22 cellular contexts compared by ENCODE assay signal in the genomic region with DNA sequence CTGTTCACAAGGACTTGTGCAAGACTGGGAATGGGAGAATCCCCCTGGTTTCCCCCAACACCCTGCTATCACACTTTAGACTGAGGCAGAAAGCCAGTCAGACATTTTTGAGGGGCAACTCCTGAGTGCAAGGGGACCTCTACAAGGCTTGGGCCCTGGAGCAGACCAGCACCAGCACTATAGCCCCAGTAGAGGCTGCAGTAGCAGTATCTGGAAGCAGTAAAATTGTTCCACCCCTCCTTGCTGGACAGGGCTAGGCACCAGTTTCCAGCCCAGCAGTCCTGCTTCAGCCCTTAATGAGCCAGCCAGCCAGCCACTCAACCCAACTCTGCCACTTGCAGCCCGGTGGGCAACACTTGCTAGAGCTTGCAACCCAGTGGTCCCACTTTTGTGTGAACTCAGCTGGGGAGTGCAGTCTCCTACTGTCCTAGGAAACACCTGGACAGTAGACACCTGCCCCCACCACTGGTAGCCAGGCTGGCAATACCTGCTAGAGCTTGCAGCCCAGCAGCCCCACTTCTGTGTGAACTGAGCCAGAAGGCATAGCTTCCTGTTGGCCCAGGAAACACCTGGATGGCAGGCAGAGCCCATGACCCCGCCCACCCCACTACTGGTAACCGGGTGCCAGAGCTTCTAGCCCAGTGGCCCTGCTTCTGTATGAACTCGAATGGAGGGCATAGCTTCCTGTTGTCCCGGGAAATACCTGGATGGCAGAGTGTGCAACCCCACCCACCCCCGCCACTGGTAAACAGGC.
DNase-seq lines count a peak whose midpoint lies in the region; ATAC-seq and TF ChIP-seq lines count a peak whose summit lies in the region.
"Had no signal": no experiment of that assay in that cellular context is flagged by ENCODE, and none has a peak within 500 bp of the region (broad histone marks: within the 10 kb centered on the region; RNA-seq: fewer than 3 reads in every experiment).

No MANE protein-coding gene starts in this region.

- ATAC-seq in DND-41 (ENCODE audit: insufficient read depth, low read depth): peak; percentile 67
- no peak for ATAC-seq in body of pancreas
- peak; percentile 26 for ATAC-seq in naive thymus-derived CD4-positive, alpha-beta T cell
- ATAC-seq: GM12878 had no signal

- DNase-seq in DND-41: peak; percentile 34
- DNase-seq in body of pancreas: peak; percentile 19 to 63 (median 35)
- DNase-seq in naive thymus-derived CD4-positive, alpha-beta T cell: no peak
- no peak for DNase-seq in HUDEP-2 (lab: John Stamatoyannopoulos, UW; ENCODE audit: unreplicated experiment in 76 of 76)
- DNase-seq in activated CD8-positive, alpha-beta memory T cell treated with anti-CD3 and anti-CD28 coated beads, Interleukin-2, amount 50 U/mL, for 48 hours: no peak
- no peak for DNase-seq in activated CD4-positive, alpha-beta memory T cell treated with anti-CD3 and anti-CD28 coated beads for 36 hours
- no peak for DNase-seq in mesenchymal stem cell
- DNase-seq: activated CD8-positive, alpha-beta memory T cell treated with anti-CD3 and anti-CD28 coated beads for 24 hours; activated naive CD8-positive, alpha-beta T cell treated with anti-CD3 and anti-CD28 coated beads, Interleukin-2, amount 10 ng/mL, durations not matched to agents 7 days and 5 days; COR-L47; GDM1; H9; NCI-H524; sigmoid colon; stimulated activated naive CD4-positive, alpha-beta T cell treated with Interleukin-2 at 50 U/mL for 16 hours had no signal

- no peaks in the 10 kb centered on the region for H3K36me3 ChIP-seq in DND-41 (ENCODE audit: insufficient read depth, low read length)
- no peaks in the 10 kb centered on the region for H3K36me3 ChIP-seq in KOPT-K1 (ENCODE audit: insufficient read depth, low read length)
- H3K36me3 ChIP-seq in body of pancreas (replicated peaks in 1 of 2; ENCODE audit: insufficient read depth in 1 of 2, low read depth in 2 of 2): no peaks in the 10 kb centered on the region
- no peaks in the 10 kb centered on the region for H3K36me3 ChIP-seq in naive thymus-derived CD4-positive, alpha-beta T cell (ENCODE audit: control insufficient read depth in 2 of 3, insufficient read depth in 3 of 3, low read length in 3 of 3)
- no peaks in the 10 kb centered on the region for H3K36me3 ChIP-seq in mesenchymal stem cell (ENCODE audit: control insufficient read depth in 1 of 2, insufficient read depth in 2 of 2, low read depth in 1 of 2, low read length in 2 of 2)
- H3K36me3 ChIP-seq: sigmoid colon, SJSA1, upper lobe of left lung had no signal

- H3K27me3 Mint-ChIP-seq in naive thymus-derived CD4-positive, alpha-beta T cell: peaks cover 0 to 6% (median 0%) of the 10 kb centered on the region in 5 donors
- no peaks in the 10 kb centered on the region for H3K27me3 Mint-ChIP-seq in activated CD4-positive, alpha-beta memory T cell treated with anti-CD3 and anti-CD28 coated beads for 36 hours
- H3K27me3 Mint-ChIP-seq: activated naive CD8-positive, alpha-beta T cell treated with anti-CD3 and anti-CD28 coated beads, Interleukin-2, amount 10 ng/mL, durations not matched to agents 7 days and 5 days had no signal

- POLR2A ChIA-PET in naive thymus-derived CD4-positive, alpha-beta T cell (lab: Charles Lee): no interaction called here
- POLR2A ChIA-PET in activated CD4-positive, alpha-beta memory T cell treated with anti-CD3 and anti-CD28 coated beads for 36 hours (lab: Charles Lee): no interaction called here

- H3K4me3 Mint-ChIP-seq in naive thymus-derived CD4-positive, alpha-beta T cell: no peak overlapping the region
- no peak overlapping the region for H3K4me3 Mint-ChIP-seq in activated CD4-positive, alpha-beta memory T cell treated with anti-CD3 and anti-CD28 coated beads for 36 hours
- H3K4me3 Mint-ChIP-seq: activated naive CD8-positive, alpha-beta T cell treated with anti-CD3 and anti-CD28 coated beads, Interleukin-2, amount 10 ng/mL, durations not matched to agents 7 days and 5 days; H9 had no signal

- H3K4me1 Mint-ChIP-seq in naive thymus-derived CD4-positive, alpha-beta T cell: peaks cover 0 to 5% (median 0%) of the 10 kb centered on the region in 7 donors
- no peaks in the 10 kb centered on the region for H3K4me1 Mint-ChIP-seq in activated CD4-positive, alpha-beta memory T cell treated with anti-CD3 and anti-CD28 coated beads for 36 hours (ENCODE audit: low read depth)
- H3K4me1 Mint-ChIP-seq: activated naive CD8-positive, alpha-beta T cell treated with anti-CD3 and anti-CD28 coated beads, Interleukin-2, amount 10 ng/mL, durations not matched to agents 7 days and 5 days had no signal

- no peak overlapping the region for H3K27ac ChIP-seq in DND-41 (ENCODE audit: low read length)
- peak overlapping the region; percentile 41 for H3K27ac ChIP-seq in KOPT-K1 (ENCODE audit: low read depth, low read length, poor library complexity, severe bottlenecking)
- no peak overlapping the region for H3K27ac ChIP-seq in body of pancreas
- no peak overlapping the region for H3K27ac ChIP-seq in naive thymus-derived CD4-positive, alpha-beta T cell (ENCODE audit: low read depth, low read length)
- no peak overlapping the region for H3K27ac ChIP-seq in mesenchymal stem cell (ENCODE audit: low read length, poor library complexity, severe bottlenecking)
- H3K27ac ChIP-seq: hepatocyte, parathyroid adenoma, sigmoid colon, SJSA1, upper lobe of left lung had no signal

- H3K36me3 Mint-ChIP-seq in naive thymus-derived CD4-positive, alpha-beta T cell: peaks cover 0 to 29% (median 25%) of the 10 kb centered on the region in 5 donors
- peaks cover 2% of the 10 kb centered on the region for H3K36me3 Mint-ChIP-seq in activated CD4-positive, alpha-beta memory T cell treated with anti-CD3 and anti-CD28 coated beads for 36 hours
- H3K36me3 Mint-ChIP-seq: activated naive CD8-positive, alpha-beta T cell treated with anti-CD3 and anti-CD28 coated beads, Interleukin-2, amount 10 ng/mL, durations not matched to agents 7 days and 5 days had no signal

- H4K8ac ChIP-seq in mesenchymal stem cell (ENCODE audit: low read length): no peak overlapping the region

- no peaks in the 10 kb centered on the region for H3K79me2 ChIP-seq in DND-41 (ENCODE audit: insufficient read depth, low read length)
- H3K79me2 ChIP-seq: hepatocyte, parathyroid adenoma had no signal

- no peak for TF ChIP-seq POLR2A in body of pancreas (IDR thresholded peaks at IDR 0.05)

- H3K4me3 ChIP-seq in DND-41 (ENCODE audit: low read depth in 1 of 2, low read length in 2 of 2): no peak overlapping the region
- H3K4me3 ChIP-seq in body of pancreas: no peak overlapping the region
- H3K4me3 ChIP-seq in naive thymus-derived CD4-positive, alpha-beta T cell (ENCODE audit: low read length): no peak overlapping the region
- no peak overlapping the region for H3K4me3 ChIP-seq in mesenchymal stem cell (ENCODE audit: insufficient read depth in 1 of 2, low read depth in 1 of 2, low read length in 2 of 2)
- H3K4me3 ChIP-seq: GM12878, hepatocyte, lung, sigmoid colon, SJSA1, upper lobe of left lung had no signal

- no peaks in the 10 kb centered on the region for H4K20me1 ChIP-seq in DND-41 (ENCODE audit: insufficient read depth, low read length)

- H2BK12ac ChIP-seq in mesenchymal stem cell (ENCODE audit: low read length in 2 of 2): no peak overlapping the region

- H3K23ac ChIP-seq in mesenchymal stem cell (ENCODE audit: low read length in 2 of 2): no peak overlapping the region

- no peaks in the 10 kb centered on the region for H3K27me3 ChIP-seq in DND-41 (ENCODE audit: insufficient read depth, low read length, poor library complexity)
- no peaks in the 10 kb centered on the region for H3K27me3 ChIP-seq in body of pancreas
- no peaks in the 10 kb centered on the region for H3K27me3 ChIP-seq in naive thymus-derived CD4-positive, alpha-beta T cell (ENCODE audit: control insufficient read depth in 2 of 2, insufficient read depth in 2 of 2, low read length in 2 of 2)
- no peaks in the 10 kb centered on the region for H3K27me3 ChIP-seq in mesenchymal stem cell (ENCODE audit: control insufficient read depth in 1 of 2, insufficient read depth in 1 of 2, low read length in 2 of 2)
- H3K27me3 ChIP-seq: hepatocyte, sigmoid colon, SJSA1, upper lobe of left lung had no signal

- peaks cover 0 to 16% (median 3%) of the 10 kb centered on the region in 11 donors for H3K9me3 Mint-ChIP-seq in naive thymus-derived CD4-positive, alpha-beta T cell
- H3K9me3 Mint-ChIP-seq in activated CD4-positive, alpha-beta memory T cell treated with anti-CD3 and anti-CD28 coated beads for 36 hours: no peaks in the 10 kb centered on the region

- no peak overlapping the region for H4K91ac ChIP-seq in mesenchymal stem cell (ENCODE audit: low read length)

- H3K4me1 ChIP-seq in DND-41 (ENCODE audit: insufficient read depth, low read length) (no peaks in the 10 kb centered on the region), body of pancreas (peaks cover 9% of the 10 kb centered on the region), mesenchymal stem cell (ENCODE audit: control insufficient read depth, insufficient read depth, low read depth, low read length) (no peaks in the 10 kb centered on the region)
- no peaks in the 10 kb centered on the region for H3K4me1 ChIP-seq in naive thymus-derived CD4-positive, alpha-beta T cell (ENCODE audit: control insufficient read depth in 2 of 2, insufficient read depth in 2 of 2, low read length in 2 of 2)
- H3K4me1 ChIP-seq: parathyroid adenoma, sigmoid colon, upper lobe of left lung had no signal

- no peaks in the 10 kb centered on the region for H3K79me1 ChIP-seq in mesenchymal stem cell (replicated peaks; ENCODE audit: low read length, poor library complexity, severe bottlenecking)

- no peak overlapping the region for H3K18ac ChIP-seq in mesenchymal stem cell (ENCODE audit: low read depth in 1 of 2, low read length in 2 of 2)

- H3K14ac ChIP-seq in mesenchymal stem cell (ENCODE audit: low read length in 2 of 2): no peak overlapping the region

- H3K9me3 ChIP-seq in DND-41 (ENCODE audit: insufficient read depth, low read length, severe bottlenecking): peaks cover 2% of the 10 kb centered on the region
- H3K9me3 ChIP-seq in KOPT-K1 (ENCODE audit: insufficient read depth, low read length, poor library complexity, severe bottlenecking): peaks cover 7% of the 10 kb centered on the region
- H3K9me3 ChIP-seq in body of pancreas: no peaks in the 10 kb centered on the region
- H3K9me3 ChIP-seq in naive thymus-derived CD4-positive, alpha-beta T cell (ENCODE audit: control insufficient read depth in 2 of 3, low read length in 3 of 3): no peaks in the 10 kb centered on the region
- H3K9me3 ChIP-seq in mesenchymal stem cell (ENCODE audit: control insufficient read depth, low read length): peaks cover 5% of the 10 kb centered on the region
- H3K9me3 ChIP-seq: sigmoid colon, SJSA1, upper lobe of left lung had no signal

- H2BK5ac ChIP-seq in mesenchymal stem cell (ENCODE audit: low read depth, low read length, poor library complexity, severe bottlenecking): no peak overlapping the region

- H3K4ac ChIP-seq in mesenchymal stem cell (ENCODE audit: low read depth in 1 of 2, low read length in 2 of 2): no peak overlapping the region

- no peak overlapping the region for H2AK5ac ChIP-seq in mesenchymal stem cell (ENCODE audit: low read length, severe bottlenecking)

- H3K27ac Mint-ChIP-seq in naive thymus-derived CD4-positive, alpha-beta T cell: no peak overlapping the region
- no peak overlapping the region for H3K27ac Mint-ChIP-seq in activated CD4-positive, alpha-beta memory T cell treated with anti-CD3 and anti-CD28 coated beads for 36 hours
- H3K27ac Mint-ChIP-seq: activated naive CD8-positive, alpha-beta T cell treated with anti-CD3 and anti-CD28 coated beads, Interleukin-2, amount 10 ng/mL, durations not matched to agents 7 days and 5 days had no signal

- TF ChIP-seq CTCF in DND-41 (IDR thresholded peaks at IDR 0.05; ENCODE audit: borderline replicate concordance, extremely low read depth, low read length, poor library complexity, severe bottlenecking) (no peak), body of pancreas (IDR thresholded peaks at IDR 0.05) (no peak)

- CTCF ChIA-PET in naive thymus-derived CD4-positive, alpha-beta T cell (lab: Charles Lee): no interaction called here
- CTCF ChIA-PET in activated CD4-positive, alpha-beta memory T cell treated with anti-CD3 and anti-CD28 coated beads for 36 hours (lab: Charles Lee): no interaction called here

- H3K4me2 ChIP-seq in DND-41 (ENCODE audit: insufficient read depth, low read length) (no peak overlapping the region), mesenchymal stem cell (ENCODE audit: low read length, poor library complexity, severe bottlenecking) (no peak overlapping the region)
- H3K4me2 ChIP-seq: hepatocyte had no signal

- intact Hi-C loops in body of pancreas (cut with DNase I): no loop called here
- intact Hi-C loops in naive thymus-derived CD4-positive, alpha-beta T cell (cut with micrococcal nuclease): no loop called here
- intact Hi-C loops in activated CD4-positive, alpha-beta memory T cell treated with anti-CD3 and anti-CD28 coated beads for 36 hours (cut with micrococcal nuclease): no loop called here

- H2BK120ac ChIP-seq in mesenchymal stem cell (ENCODE audit: low read depth, low read length): no peak overlapping the region

- H3K9ac ChIP-seq in DND-41 (ENCODE audit: low read depth, low read length) (no peak overlapping the region), mesenchymal stem cell (ENCODE audit: low read length) (no peak overlapping the region)
- H3K9ac ChIP-seq: parathyroid adenoma had no signal

- no peak overlapping the region for H2AFZ ChIP-seq in DND-41 (ENCODE audit: low read depth, low read length)
- H2AFZ ChIP-seq in mesenchymal stem cell (ENCODE audit: low read depth, low read length): no peak overlapping the region
- H2AFZ ChIP-seq: hepatocyte, parathyroid adenoma had no signal

- H2BK15ac ChIP-seq in mesenchymal stem cell (ENCODE audit: low read depth, poor library complexity, severe bottlenecking): no peak overlapping the region

- 67 to 80% methylated on average over 1 to 5 of the region's 6 CpGs for WGBS in body of pancreas, 2 donors
- WGBS in mesenchymal stem cell: 84% methylated on average over 6 of the region's 6 CpGs

Comparison
In these comparisons a context has a peak if more than half of its experiments do, and no peak if none do; other contexts are left out.
1. DNase-seq: peak in DND-41 (single experiment) and body of pancreas (4 of 4); none in naive thymus-derived CD4-positive, alpha-beta T cell (0 of 9), HUDEP-2 (0 of 76), activated CD8-positive, alpha-beta memory T cell treated with anti-CD3 and anti-CD28 coated beads, Interleukin-2, amount 50 U/mL, for 48 hours (single experiment), activated CD4-positive, alpha-beta memory T cell treated with anti-CD3 and anti-CD28 coated beads for 36 hours (single experiment) and mesenchymal stem cell (single experiment).